Comparison of ENCODE assay signal across 14 cellular contexts in genomic region chr12:110042260-110042659, GRCh38. TPM values are rescaled to one million over a fixed set of nuclear protein-coding genes. Genes with fewer than 3 reads are reported as not detected.
DNase-seq lines count a peak whose midpoint lies in the region; ATAC-seq, FAIRE-seq and TF ChIP-seq lines count a peak whose summit lies in the region.
"Had no signal": no experiment of that assay in that cellular context is flagged by ENCODE, and none has a peak within 500 bp of the region (broad histone marks: within the 10 kb centered on the region; RNA-seq: fewer than 3 reads in every experiment).

No MANE protein-coding gene starts in this region.

- H3K27ac ChIP-seq in thyroid gland (peak overlapping the region in 2 of 3 donors; percentile 72 to 97), ovary (no peak overlapping the region)

- no peaks in the 10 kb centered on the region for H3K27me3 Mint-ChIP-seq in activated naive CD4-positive, alpha-beta T cell treated with anti-CD3 and anti-CD28 coated beads, Interleukin-2, amount 10 ng/mL, durations not matched to agents 7 days and 5 days
- no peaks in the 10 kb centered on the region; the same call in 1 of the 2 replicates for H3K27me3 Mint-ChIP-seq in WTC11 (ENCODE audit: low read depth)

- no peak for DNase-seq in activated naive CD4-positive, alpha-beta T cell treated with anti-CD3 and anti-CD28 coated beads, Interleukin-2, amount 10 ng/mL, durations not matched to agents 7 days and 5 days
- no peak for DNase-seq in activated naive CD4-positive, alpha-beta T cell (lab: John Stamatoyannopoulos, UW)
- DNase-seq in WTC11 (ENCODE audit: low spot score) (no peak), thyroid gland (no peak), AML-193 (lab: John Stamatoyannopoulos, UW) (no peak), ovary (no peak)
- DNase-seq: BE2C; effector CD8-positive, alpha-beta T cell; MM.1S; OCI-M1 had no signal

- intact Hi-C loops in thyroid gland (cut with DNase I) = no loop called here
- intact Hi-C loops in ovary (cut with DNase I) = no loop called here

- POLR2A ChIA-PET in WTC11 (lab: Charles Lee) = no interaction called here

- H3K27me3 ChIP-seq in thyroid gland = no peaks in the 10 kb centered on the region
- H3K27me3 ChIP-seq in ovary = no peaks in the 10 kb centered on the region
- H3K27me3 ChIP-seq: BE2C, tibial nerve had no signal

- FAIRE-seq in islet of Langerhans (lab: Jason Lieb, UNC) = peak; percentile 97
- FAIRE-seq: GM19239 had no signal

- no peak for TF ChIP-seq EP300 in ovary (IDR thresholded peaks at IDR 0.05)

- ATAC-seq in WTC11 = no peak
- no peak for ATAC-seq in HG03045 (IDR thresholded peaks at IDR 0.05; ENCODE audit: unreplicated experiment)

- peaks cover 65% of the 10 kb centered on the region for H3K4me1 Mint-ChIP-seq in activated naive CD4-positive, alpha-beta T cell treated with anti-CD3 and anti-CD28 coated beads, Interleukin-2, amount 10 ng/mL, durations not matched to agents 7 days and 5 days
- H3K4me1 Mint-ChIP-seq in WTC11 = peaks cover 19% of the 10 kb centered on the region

- H3K36me3 ChIP-seq in thyroid gland = peaks cover 0 to 4% of the 10 kb centered on the region in 2 donors
- no peaks in the 10 kb centered on the region for H3K36me3 ChIP-seq in ovary

- TF ChIP-seq POLR2A in thyroid gland (IDR thresholded peaks at IDR 0.05) = no peak
- TF ChIP-seq POLR2A in ovary (IDR thresholded peaks at IDR 0.05) = no peak

- TF ChIP-seq CTCF in WTC11 (IDR thresholded peaks at IDR 0.05) = no peak
- no peak for TF ChIP-seq CTCF in thyroid gland (IDR thresholded peaks at IDR 0.05)
- TF ChIP-seq CTCF in ovary (IDR thresholded peaks at IDR 0.05) = no peak

- no peak overlapping the region for H3K4me3 Mint-ChIP-seq in activated naive CD4-positive, alpha-beta T cell treated with anti-CD3 and anti-CD28 coated beads, Interleukin-2, amount 10 ng/mL, durations not matched to agents 7 days and 5 days
- no peak overlapping the region for H3K4me3 Mint-ChIP-seq in WTC11

- 95 to 96% methylated on average over 3 of the region's 3 CpGs for WGBS in thyroid gland, 2 donors
- 91 to 96% (median 93%) methylated on average over 3 of the region's 3 CpGs for WGBS in ovary, 3 donors

- no peaks in the 10 kb centered on the region for H3K9me3 Mint-ChIP-seq in activated naive CD4-positive, alpha-beta T cell treated with anti-CD3 and anti-CD28 coated beads, Interleukin-2, amount 10 ng/mL, durations not matched to agents 7 days and 5 days
- no peaks in the 10 kb centered on the region for H3K9me3 Mint-ChIP-seq in WTC11

- peaks cover 49% of the 10 kb centered on the region for H3K36me3 Mint-ChIP-seq in activated naive CD4-positive, alpha-beta T cell treated with anti-CD3 and anti-CD28 coated beads, Interleukin-2, amount 10 ng/mL, durations not matched to agents 7 days and 5 days
- peaks cover 14% of the 10 kb centered on the region; the same call in 1 of the 2 replicates for H3K36me3 Mint-ChIP-seq in WTC11

- no peaks in the 10 kb centered on the region for H3K9me3 ChIP-seq in thyroid gland
- no peaks in the 10 kb centered on the region for H3K9me3 ChIP-seq in ovary
- H3K9me3 ChIP-seq: BE2C, tibial nerve had no signal

- CTCF ChIA-PET in activated naive CD4-positive, alpha-beta T cell treated with anti-CD3 and anti-CD28 coated beads, Interleukin-2, amount 10 ng/mL, durations not matched to agents 7 days and 5 days (lab: Charles Lee) = interaction anchor here (0.8 to 1.7 kb wide), 2 partner anchors 18 to 189 kb away, joined by 3 to 6 read pairs; no protein-coding TSS in a partner anchor
- CTCF ChIA-PET in WTC11 (lab: Charles Lee) = interaction anchor here (0.5 kb wide), 1 partner anchor 15 kb away, joined by 5 read pairs; no protein-coding TSS in a partner anchor

- H3K4me3 ChIP-seq in thyroid gland (replicated peaks in 1 of 3) = no peak overlapping the region
- H3K4me3 ChIP-seq in ovary = no peak overlapping the region
- H3K4me3 ChIP-seq: tibial nerve had no signal

- H3K4me1 ChIP-seq in thyroid gland (peaks cover 31 to 59% of the 10 kb centered on the region in 2 donors), ovary (ENCODE audit: insufficient read depth) (peaks cover 6% of the 10 kb centered on the region)
- H3K4me1 ChIP-seq: BE2C had no signal

- peak overlapping the region; percentile 39 for H3K27ac Mint-ChIP-seq in activated naive CD4-positive, alpha-beta T cell treated with anti-CD3 and anti-CD28 coated beads, Interleukin-2, amount 10 ng/mL, durations not matched to agents 7 days and 5 days
- H3K27ac Mint-ChIP-seq in WTC11 = peak overlapping the region; percentile 83

TF ChIP-seq in WTC11, 78 proteins besides CTCF, POLR2A, EP300 and RAD21:
- TF ChIP-seq SOX15 (CRISPR knock-in tag; IDR thresholded peaks at IDR 0.05) (no peak), ZNF232 (CRISPR knock-in tag; IDR thresholded peaks at IDR 0.05) (no peak), NFATC4 (CRISPR knock-in tag; IDR thresholded peaks at IDR 0.05) (no peak), SP1 (CRISPR knock-in tag; conservative IDR thresholded peaks at IDR 0.05) (no peak), ZNF396 (CRISPR knock-in tag; IDR thresholded peaks at IDR 0.05; ENCODE audit: borderline replicate concordance) (no peak), ZNF121 (CRISPR knock-in tag; IDR thresholded peaks at IDR 0.05) (no peak), MYBL2 (CRISPR knock-in tag; IDR thresholded peaks at IDR 0.05) (no peak), NFYB (CRISPR knock-in tag; conservative IDR thresholded peaks at IDR 0.05; ENCODE audit: low read depth) (no peak), JAZF1 (CRISPR knock-in tag; IDR thresholded peaks at IDR 0.05) (no peak)
- TF ChIP-seq, protein P1, sequence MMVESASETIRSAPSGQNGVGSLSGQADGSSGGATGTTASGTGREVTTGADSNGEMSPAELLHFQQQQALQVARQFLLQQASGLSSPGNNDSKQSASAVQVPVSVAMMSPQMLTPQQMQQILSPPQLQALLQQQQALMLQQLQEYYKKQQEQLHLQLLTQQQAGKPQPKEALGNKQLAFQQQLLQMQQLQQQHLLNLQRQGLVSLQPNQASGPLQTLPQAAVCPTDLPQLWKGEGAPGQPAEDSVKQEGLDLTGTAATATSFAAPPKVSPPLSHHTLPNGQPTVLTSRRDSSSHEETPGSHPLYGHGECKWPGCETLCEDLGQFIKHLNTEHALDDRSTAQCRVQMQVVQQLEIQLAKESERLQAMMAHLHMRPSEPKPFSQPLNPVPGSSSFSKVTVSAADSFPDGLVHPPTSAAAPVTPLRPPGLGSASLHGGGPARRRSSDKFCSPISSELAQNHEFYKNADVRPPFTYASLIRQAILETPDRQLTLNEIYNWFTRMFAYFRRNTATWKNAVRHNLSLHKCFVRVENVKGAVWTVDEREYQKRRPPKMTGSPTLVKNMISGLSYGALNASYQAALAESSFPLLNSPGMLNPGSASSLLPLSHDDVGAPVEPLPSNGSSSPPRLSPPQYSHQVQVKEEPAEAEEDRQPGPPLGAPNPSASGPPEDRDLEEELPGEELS (CRISPR knock-in tag; IDR thresholded peaks at IDR 0.05) = no peak

RNA-seq across cellular contexts. Expression of gene C12orf76, which starts 6.1 kb away (rescaled TPM):
- total RNA-seq in WTC11 (2021) (17.6 to 18.6 TPM (median 18.3 TPM) in 3 replicates), thyroid gland (10 to 100 TPM; 16.1 to 41.5 (median 21.9) TPM), ovary (10 to 100 TPM; 11.6 to 24.9 (median 15.3) TPM)
- polyA plus RNA-seq in ovary = 10 to 100 TPM; 17.8 to 20.5 TPM

RNA-seq across cellular contexts. Expression of gene ANKRD13A, which starts 43.0 kb away (rescaled TPM):
- total RNA-seq in WTC11 (2021) = 17.6 to 22.4 TPM (median 18.3 TPM) in 3 replicates
- 100 to 1,000 TPM; 125 to 167 (median 137) TPM for total RNA-seq in thyroid gland
- 10 to 100 TPM; 29.5 to 45.0 (median 35.2) TPM for total RNA-seq in ovary
- polyA plus RNA-seq in ovary = 10 to 100 TPM; 18.3 to 53.4 TPM

RNA-seq across cellular contexts. Expression of gene GIT2, which starts 46.1 kb away (rescaled TPM):
- total RNA-seq in WTC11 (2021) = 21.4 to 22.3 TPM (median 21.7 TPM) in 3 replicates
- total RNA-seq in thyroid gland = 10 to 100 TPM; 54.4 to 69.4 (median 60.1) TPM
- total RNA-seq in ovary = 10 to 100 TPM; 26.4 to 58.8 (median 43.7) TPM
- 10 to 100 TPM; 17.4 to 54.1 TPM for polyA plus RNA-seq in ovary

Comparison
In these comparisons a context has a peak if more than half of its experiments do, and no peak if none do; other contexts are left out.
1. H3K27ac ChIP-seq: peak in thyroid gland (2 of 3); none in ovary (0 of 2).